8 cellular contexts compared by ENCODE assay signal in genomic region chr6:36118550-36119107, GRCh38. TPM values are rescaled to one million over a fixed set of nuclear protein-coding genes. Genes with fewer than 3 reads are reported as not detected.
DNase-seq lines count a peak whose midpoint lies in the region; ATAC-seq and TF ChIP-seq lines count a peak whose summit lies in the region.

No MANE protein-coding gene starts in this region.

- peaks cover 20% of the 10 kb centered on the region for H3K36me3 Mint-ChIP-seq in Calu3 (ENCODE audit: insufficient read depth, unreplicated experiment)

- H3K27me3 Mint-ChIP-seq in Calu3 (ENCODE audit: unreplicated experiment), result no peaks in the 10 kb centered on the region

- H3K27ac Mint-ChIP-seq in Calu3 (ENCODE audit: unreplicated experiment), result no peak overlapping the region

- peaks cover 11% of the 10 kb centered on the region for H3K4me1 Mint-ChIP-seq in Calu3 (ENCODE audit: low read depth, unreplicated experiment)

- H3K4me3 Mint-ChIP-seq in Calu3 (ENCODE audit: low read depth, unreplicated experiment), result no peak overlapping the region

- no peak for TF ChIP-seq CTCF in foreskin keratinocyte (conservative IDR thresholded peaks at IDR 0.05)
- no peak for TF ChIP-seq CTCF in Calu3 (IDR thresholded peaks at IDR 0.05; ENCODE audit: unreplicated experiment)

- H3K27me3 ChIP-seq in foreskin keratinocyte, result no peaks in the 10 kb centered on the region

- peaks cover 10% of the 10 kb centered on the region for H3K4me1 ChIP-seq in foreskin keratinocyte

- CTCF ChIA-PET in Calu3 (lab: Charles Lee), result no interaction called here

- H3K9me3 Mint-ChIP-seq in Calu3 (ENCODE audit: low read depth, unreplicated experiment), result no peaks in the 10 kb centered on the region

- DNase-seq in NCI-H1105 (lab: John Stamatoyannopoulos, UW) (peak; percentile 25), foreskin keratinocyte (no peak), C1 segment of cervical spinal cord (lab: John Stamatoyannopoulos, UW) (no peak), Calu3 (no peak)
- DNase-seq in activated CD4-positive, alpha-beta T cell treated with anti-CD3 and anti-CD28 coated beads, Interleukin-2, amount 50 U/mL, for 4 hours, result peak; percentile 33 to 41
- peak; percentile 48 for DNase-seq in stimulated activated CD8-positive, alpha-beta memory T cell treated with anti-CD3 and anti-CD28 coated beads, Interleukin-12 subunit alpha, Interleukin-12 subunit beta, amount 100 ng/mL, for 24 hours (ENCODE audit: extremely low read depth)

- no peak overlapping the region for H3K27ac ChIP-seq in foreskin keratinocyte

- intact Hi-C loops in Calu3 (cut with micrococcal nuclease; ENCODE audit: unreplicated experiment), result no loop called here

- no TSS peak for BruUV-seq in Calu3 (replicated peaks; lab: Mats Ljungman, UMichigan)

- ATAC-seq in foreskin keratinocyte, result peak; percentile 14
- ATAC-seq in GM21360 (IDR thresholded peaks at IDR 0.05; ENCODE audit: unreplicated experiment), result no peak
- no peak for ATAC-seq in HG02840 (IDR thresholded peaks at IDR 0.05; ENCODE audit: low FRiP score, unreplicated experiment)

RNA-seq across cellular contexts. Expression of gene MAPK13, which starts 11.7 kb away (rescaled TPM):
- total RNA-seq in foreskin keratinocyte, result 34.0 and 36.5 TPM in 2 replicates
- polyA plus RNA-seq in foreskin keratinocyte, result 47.3 and 63.7 TPM in 2 replicates
- 52.3 and 59.3 TPM in 2 replicates for total RNA-seq in Calu3 (2022)

Comparison
In these comparisons a context has a peak if more than half of its experiments do, and no peak if none do; other contexts are left out.
1. DNase-seq: peak in NCI-H1105 (single experiment), activated CD4-positive, alpha-beta T cell treated with anti-CD3 and anti-CD28 coated beads, Interleukin-2, amount 50 U/mL, for 4 hours (2 of 2) and stimulated activated CD8-positive, alpha-beta memory T cell treated with anti-CD3 and anti-CD28 coated beads, Interleukin-12 subunit alpha, Interleukin-12 subunit beta, amount 100 ng/mL, for 24 hours (single experiment); none in foreskin keratinocyte (0 of 2), C1 segment of cervical spinal cord (0 of 14) and Calu3 (single experiment).